8 cellular contexts compared by ENCODE assay signal in the genomic region with DNA sequence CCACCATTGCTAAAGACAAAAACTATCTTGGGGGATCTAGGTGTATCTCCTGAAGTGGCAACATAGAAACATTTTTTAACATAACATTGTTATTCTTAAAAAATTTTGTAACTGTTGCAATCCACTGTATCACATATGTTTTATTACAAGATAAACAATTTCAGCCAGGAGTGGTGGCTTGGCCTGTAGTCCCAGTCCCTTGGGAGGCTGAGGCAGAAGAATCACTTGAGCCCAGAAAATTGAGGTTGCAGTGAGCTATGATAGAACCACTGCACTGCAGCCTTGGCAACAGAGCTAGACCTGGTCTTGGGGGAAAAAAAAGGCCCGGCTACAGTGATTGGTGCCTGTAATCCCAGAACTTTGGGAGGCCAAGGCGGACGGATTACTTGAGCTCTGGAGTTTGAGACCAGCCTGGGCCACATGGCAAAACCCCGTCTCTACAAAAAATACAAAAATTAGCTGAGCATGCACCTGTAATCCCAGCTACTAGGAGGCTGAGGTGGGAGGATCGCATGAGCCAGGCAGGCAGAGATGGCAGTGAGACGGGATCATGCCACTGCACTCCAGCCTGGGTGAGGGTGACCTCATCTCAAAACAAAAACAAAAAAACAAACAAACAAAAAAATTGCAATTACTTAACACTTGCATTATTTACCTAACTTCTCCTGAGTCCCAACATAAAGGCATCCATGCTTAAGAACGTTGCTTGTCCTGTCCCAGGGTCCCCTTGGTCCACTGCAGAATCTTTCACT. TPM values are rescaled to one million over a fixed set of nuclear protein-coding genes. Genes with fewer than 3 reads are reported as not detected.
DNase-seq lines count a peak whose midpoint lies in the region; ATAC-seq and TF ChIP-seq lines count a peak whose summit lies in the region.

No MANE protein-coding gene starts in this region.

- H3K23ac ChIP-seq in trophoblast cell (ENCODE audit: low read length) = no peak overlapping the region

- H3K79me2 ChIP-seq in DOHH2 (ENCODE audit: control insufficient read depth, low read length) (peaks cover 57% of the 10 kb centered on the region), trophoblast cell (ENCODE audit: control insufficient read depth, insufficient read depth, low read length, poor library complexity) (peaks cover 17% of the 10 kb centered on the region)

- peak overlapping the region; percentile 68 for H2BK12ac ChIP-seq in trophoblast cell (ENCODE audit: low read length)

- H4K12ac ChIP-seq in trophoblast cell (ENCODE audit: low read depth, low read length) = peak overlapping the region; percentile 80

- H2BK5ac ChIP-seq in trophoblast cell (ENCODE audit: low read depth, low read length, poor library complexity) = peak overlapping the region; percentile 52

- TF ChIP-seq CTCF in DOHH2 (IDR thresholded peaks at IDR 0.05; ENCODE audit: low read depth, low read length, poor library complexity, severe bottlenecking) (no peak), RWPE2 (IDR thresholded peaks at IDR 0.05; ENCODE audit: poor library complexity, severe bottlenecking) (no peak), esophagus squamous epithelium (IDR thresholded peaks at IDR 0.05) (no peak)

- H4K91ac ChIP-seq in trophoblast cell (ENCODE audit: low read depth, low read length) = no peak overlapping the region

- H3K4me3 ChIP-seq in DOHH2 (ENCODE audit: low read length) = peak overlapping the region; percentile 87; the same call in 1 of the 2 replicates
- H3K4me3 ChIP-seq in RWPE2 (ENCODE audit: severe bottlenecking) = no peak overlapping the region
- H3K4me3 ChIP-seq in esophagus squamous epithelium = peak overlapping the region in 1 of 4 donors; percentile 89
- no peak overlapping the region for H3K4me3 ChIP-seq in trophoblast cell (ENCODE audit: low read depth, low read length)

- H3F3A ChIP-seq in DOHH2 (ENCODE audit: control insufficient read depth, insufficient read depth) = peaks cover 16% of the 10 kb centered on the region

- DNase-seq in RWPE2 (ENCODE audit: low spot score) (no peak), esophagus squamous epithelium (lab: John Stamatoyannopoulos, UW) (no peak), trophoblast cell (no peak), D341Med (ENCODE audit: low spot score) (no peak), NOMO-1 (lab: John Stamatoyannopoulos, UW; ENCODE audit: unreplicated experiment in 2 of 2) (no peak), NCI-H345 (lab: John Stamatoyannopoulos, UW) (no peak)

- no peaks in the 10 kb centered on the region for H3K27me3 ChIP-seq in DOHH2 (ENCODE audit: control insufficient read depth, low read length)
- H3K27me3 ChIP-seq in RWPE2 (ENCODE audit: insufficient read depth, poor library complexity, severe bottlenecking) = no peaks in the 10 kb centered on the region
- no peaks in the 10 kb centered on the region for H3K27me3 ChIP-seq in esophagus squamous epithelium
- no peaks in the 10 kb centered on the region for H3K27me3 ChIP-seq in trophoblast cell (ENCODE audit: insufficient read depth, low read length)

- peaks cover 32% of the 10 kb centered on the region for H3K36me3 ChIP-seq in DOHH2 (ENCODE audit: control insufficient read depth, low read length)
- peaks cover 8% of the 10 kb centered on the region for H3K36me3 ChIP-seq in RWPE2 (ENCODE audit: low read depth)
- H3K36me3 ChIP-seq in esophagus squamous epithelium = peaks cover 0 to 3% (median 0%) of the 10 kb centered on the region in 3 donors
- H3K36me3 ChIP-seq in trophoblast cell (ENCODE audit: control insufficient read depth in 1 of 2, insufficient read depth in 2 of 2, low read length in 2 of 2) = no peaks in the 10 kb centered on the region

- no peak overlapping the region for H3K9ac ChIP-seq in trophoblast cell (ENCODE audit: low read length)

- no peaks in the 10 kb centered on the region for H4K20me1 ChIP-seq in DOHH2 (ENCODE audit: control insufficient read depth, insufficient read depth, low read depth, low read length)

- WGBS in esophagus squamous epithelium, 2 donors = 78 to 82% methylated on average over 7 of the region's 7 CpGs
- WGBS in trophoblast cell (ENCODE audit: extremely low coverage, insufficient coverage, insufficient read length) = no CpG with 5 or more reads among the region's 7 CpGs

- intact Hi-C loops in esophagus squamous epithelium (cut with DNase I) = no loop called here

- H3K14ac ChIP-seq in trophoblast cell (ENCODE audit: low read length) = peak overlapping the region; percentile 45

- H3K4me1 ChIP-seq in DOHH2 (ENCODE audit: control insufficient read depth, low read length) (peaks cover 68% of the 10 kb centered on the region), RWPE2 (ENCODE audit: insufficient read depth, poor library complexity, severe bottlenecking) (peaks cover 18% of the 10 kb centered on the region), esophagus squamous epithelium (peaks cover 34 to 61% (median 37%) of the 10 kb centered on the region in 3 donors), trophoblast cell (ENCODE audit: control insufficient read depth in 1 of 2, insufficient read depth in 2 of 2, low read length in 2 of 2) (peaks cover 9 to 15% of the 10 kb centered on the region in 2 experiments)

- H3K9me3 ChIP-seq in DOHH2 (ENCODE audit: control insufficient read depth, insufficient read depth, low read length) = no peaks in the 10 kb centered on the region
- H3K9me3 ChIP-seq in RWPE2 (ENCODE audit: severe bottlenecking) = no peaks in the 10 kb centered on the region
- no peaks in the 10 kb centered on the region for H3K9me3 ChIP-seq in esophagus squamous epithelium
- H3K9me3 ChIP-seq in trophoblast cell (ENCODE audit: insufficient read depth, low read depth, low read length) = no peaks in the 10 kb centered on the region

- peak overlapping the region; percentile 99 for H3K4me2 ChIP-seq in DOHH2 (ENCODE audit: low read length)
- peak overlapping the region; percentile 88 for H3K4me2 ChIP-seq in trophoblast cell (ENCODE audit: low read length)

- peak overlapping the region; percentile 58 for H4K8ac ChIP-seq in trophoblast cell (ENCODE audit: low read depth, low read length)

- H3K27ac ChIP-seq in DOHH2 (ENCODE audit: low read depth, low read length) (peak overlapping the region; percentile 92), RWPE2 (ENCODE audit: poor library complexity, severe bottlenecking) (peak overlapping the region; percentile 82), esophagus squamous epithelium (peak overlapping the region in 3 of 4 donors; percentile 94 to 97 (median 94)), trophoblast cell (ENCODE audit: low read depth, low read length) (peak overlapping the region; percentile 99)

- H2AK5ac ChIP-seq in trophoblast cell (ENCODE audit: low read length) = no peak overlapping the region

- H3K9me2 ChIP-seq in DOHH2 (replicated peaks; ENCODE audit: control insufficient read depth, low read length) = no peaks in the 10 kb centered on the region

- H3K4ac ChIP-seq in trophoblast cell (ENCODE audit: low read depth, low read length) = no peak overlapping the region

- H2AFZ ChIP-seq in trophoblast cell (ENCODE audit: insufficient read depth, low read length, poor library complexity) = no peak overlapping the region

- H3K79me1 ChIP-seq in trophoblast cell (ENCODE audit: low read length) = peaks cover 20% of the 10 kb centered on the region

- H2BK120ac ChIP-seq in trophoblast cell (ENCODE audit: insufficient read depth, low read length, poor library complexity) = peak overlapping the region; percentile 54

- ATAC-seq in RWPE2 (ENCODE audit: low read depth) (no peak), GM18861 (IDR thresholded peaks at IDR 0.05; ENCODE audit: unreplicated experiment) (no peak)

- H3K18ac ChIP-seq in trophoblast cell (ENCODE audit: low read length) = no peak overlapping the region

- no peak for TF ChIP-seq POLR2A in esophagus squamous epithelium (IDR thresholded peaks at IDR 0.05)

RNA-seq across cellular contexts. Expression of a gene that starts 1.5 kb away (rescaled TPM):
- 10 to 100 TPM in 3 of 4 donors, 1 to 10 TPM in 1; 9.0 to 22.5 (median 15.0) TPM for total RNA-seq in esophagus squamous epithelium
- 11.8 and 13.4 TPM in 2 replicates for polyA plus RNA-seq in trophoblast cell (2013)

RNA-seq across cellular contexts. Expression of a gene that starts 2.3 kb away (rescaled TPM):
- 10 to 100 TPM; 17.2 to 30.5 (median 25.7) TPM for total RNA-seq in esophagus squamous epithelium
- 16.1 and 17.0 TPM in 2 replicates for polyA plus RNA-seq in trophoblast cell (2013)
